Comparison of ENCODE assay signal across 8 cellular contexts in the genomic region with DNA sequence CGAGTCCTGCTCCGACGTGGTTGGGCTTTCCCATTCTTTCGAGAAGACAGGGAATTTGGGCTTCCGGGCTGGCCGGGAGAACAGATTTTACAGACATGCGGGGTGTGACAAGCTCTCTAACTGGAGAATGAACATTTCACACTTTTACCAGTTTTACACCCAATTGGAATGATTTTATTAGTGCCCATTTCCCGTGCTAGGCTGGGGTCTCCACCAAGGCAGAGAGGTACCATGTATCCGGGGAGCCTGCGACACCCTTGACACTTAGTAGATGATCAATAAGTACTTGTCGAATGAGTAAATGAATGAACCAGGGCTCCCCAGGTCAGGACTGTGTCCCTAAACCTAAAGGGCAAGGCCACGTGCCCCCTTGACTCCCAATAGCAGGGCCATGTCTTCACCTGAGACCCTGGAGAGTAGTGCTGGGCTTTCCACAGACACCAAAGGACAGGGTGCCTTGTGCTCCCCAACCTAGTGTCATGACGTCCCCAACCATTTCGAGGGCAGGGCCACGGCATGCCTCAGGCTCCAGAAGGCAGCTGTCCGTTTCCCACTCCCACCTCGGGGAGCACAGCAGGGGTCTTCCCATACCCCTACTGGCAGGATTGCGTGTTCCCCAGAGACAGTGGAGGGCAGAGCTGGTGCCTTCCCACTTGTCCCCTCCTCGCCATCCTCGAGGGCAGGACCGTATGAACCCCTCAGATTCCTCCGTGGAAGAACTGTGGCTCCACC. TPM values are rescaled to one million over a fixed set of nuclear protein-coding genes. Genes with fewer than 3 reads are reported as not detected.
DNase-seq lines count a peak whose midpoint lies in the region; ATAC-seq, FAIRE-seq and TF ChIP-seq lines count a peak whose summit lies in the region.

No MANE protein-coding gene starts in this region.

- DNase-seq in NCI-H2171 (lab: John Stamatoyannopoulos, UW) (peak; percentile 41), astrocyte (ENCODE audit: low read depth) (no peak), left colon (peak in 1 of 2 donors; percentile 47), middle frontal gyrus (ENCODE audit: extremely low spot score, low spot score) (no peak)

- no peaks in the 10 kb centered on the region for H3K9me3 ChIP-seq in astrocyte (ENCODE audit: insufficient read depth, low read depth, low read length)

- H3K36me3 Mint-ChIP-seq in astrocyte (ENCODE audit: low read depth, unreplicated experiment), result peaks cover 23% of the 10 kb centered on the region
- peaks cover 37% of the 10 kb centered on the region for H3K36me3 Mint-ChIP-seq in stimulated activated naive CD8-positive, alpha-beta T cell treated with anti-CD3 and anti-CD28 coated beads, Interleukin-15, Interleukin-2, amounts not matched to agents 100 ng/mL and 50 ng/mL, for 24 hours (ENCODE audit: low read depth)

- H3K4me1 Mint-ChIP-seq in astrocyte (ENCODE audit: low read depth, unreplicated experiment), result peaks cover 43% of the 10 kb centered on the region
- H3K4me1 Mint-ChIP-seq in stimulated activated naive CD8-positive, alpha-beta T cell treated with anti-CD3 and anti-CD28 coated beads, Interleukin-15, Interleukin-2, amounts not matched to agents 100 ng/mL and 50 ng/mL, for 24 hours (ENCODE audit: low read depth), result peaks cover 74% of the 10 kb centered on the region

- H3K4me3 ChIP-seq in GM08714 (ENCODE audit: low read length), result peak overlapping the region; percentile 87
- peak overlapping the region; percentile 76 for H3K4me3 ChIP-seq in astrocyte (ENCODE audit: insufficient read depth, low read depth, low read length)

- peak; percentile 14 for TF ChIP-seq CTCF in astrocyte (IDR thresholded peaks at IDR 0.05; ENCODE audit: insufficient read depth, low read depth, low read length)

- peak overlapping the region; percentile 88 for H3K27ac Mint-ChIP-seq in astrocyte (ENCODE audit: unreplicated experiment)
- H3K27ac Mint-ChIP-seq in stimulated activated naive CD8-positive, alpha-beta T cell treated with anti-CD3 and anti-CD28 coated beads, Interleukin-15, Interleukin-2, amounts not matched to agents 100 ng/mL and 50 ng/mL, for 24 hours, result peak overlapping the region; percentile 95

- no peaks in the 10 kb centered on the region for H3K36me3 ChIP-seq in astrocyte (ENCODE audit: insufficient read depth, low read length)

- H3K4me1 ChIP-seq in astrocyte (ENCODE audit: insufficient read depth, low read length), result peaks cover 18% of the 10 kb centered on the region

- H3K27me3 ChIP-seq in astrocyte (ENCODE audit: insufficient read depth, low read length), result no peaks in the 10 kb centered on the region

- peak overlapping the region; percentile 92 for H2AFZ ChIP-seq in astrocyte (ENCODE audit: low read depth, low read length)

- intact Hi-C loops in left colon (cut with DNase I, micrococcal nuclease), result no loop called here

- H3K27me3 Mint-ChIP-seq in astrocyte (ENCODE audit: low read depth, unreplicated experiment), result no peaks in the 10 kb centered on the region
- H3K27me3 Mint-ChIP-seq in stimulated activated naive CD8-positive, alpha-beta T cell treated with anti-CD3 and anti-CD28 coated beads, Interleukin-15, Interleukin-2, amounts not matched to agents 100 ng/mL and 50 ng/mL, for 24 hours, result no peaks in the 10 kb centered on the region

- H3K27ac ChIP-seq in astrocyte (ENCODE audit: low read depth, low read length), result peak overlapping the region; percentile 73

- peaks cover 27% of the 10 kb centered on the region for H4K20me1 ChIP-seq in astrocyte (ENCODE audit: insufficient read depth, low read length)

- no peak for FAIRE-seq in astrocyte (lab: Jason Lieb, UNC)

- H3K9me3 Mint-ChIP-seq in astrocyte (ENCODE audit: unreplicated experiment), result no peaks in the 10 kb centered on the region
- no peaks in the 10 kb centered on the region for H3K9me3 Mint-ChIP-seq in stimulated activated naive CD8-positive, alpha-beta T cell treated with anti-CD3 and anti-CD28 coated beads, Interleukin-15, Interleukin-2, amounts not matched to agents 100 ng/mL and 50 ng/mL, for 24 hours

- peaks cover 38% of the 10 kb centered on the region for H3K79me2 ChIP-seq in astrocyte (ENCODE audit: insufficient read depth, low read length)

- peak overlapping the region; percentile 73 for H3K9ac ChIP-seq in astrocyte (ENCODE audit: low read length)

- peak; percentile 9 for ATAC-seq in left colon
- no peak for ATAC-seq in HG02973 (IDR thresholded peaks at IDR 0.05; ENCODE audit: unreplicated experiment)
- no peak for ATAC-seq in HG03196 (IDR thresholded peaks at IDR 0.05; ENCODE audit: unreplicated experiment)

- peak overlapping the region; percentile 92 for H3K4me2 ChIP-seq in astrocyte (ENCODE audit: low read length)

- H3K4me3 Mint-ChIP-seq in astrocyte (ENCODE audit: unreplicated experiment), result peak overlapping the region; percentile 93
- H3K4me3 Mint-ChIP-seq in stimulated activated naive CD8-positive, alpha-beta T cell treated with anti-CD3 and anti-CD28 coated beads, Interleukin-15, Interleukin-2, amounts not matched to agents 100 ng/mL and 50 ng/mL, for 24 hours, result peak overlapping the region; percentile 92

RNA-seq across cellular contexts. Expression of a gene that starts 0.7 kb away (rescaled TPM):
- total RNA-seq in astrocyte (50.6 and 55.8 TPM in 2 replicates), left colon (10 to 100 TPM; 66.1 to 76.4 TPM)

RNA-seq across cellular contexts. Expression of a gene that starts 0.9 kb away (rescaled TPM):
- 67.0 and 69.4 TPM in 2 replicates for total RNA-seq in astrocyte
- 100 to 1,000 TPM; 177 to 186 TPM for total RNA-seq in left colon

RNA-seq across cellular contexts. Expression of a gene that starts 27.6 kb away (rescaled TPM):
- total RNA-seq in astrocyte (78.2 and 83.1 TPM in 2 replicates), left colon (10 to 100 TPM; 42.5 to 42.8 TPM)
